In genomic region chrX:106874075-106874474, GRCh38 we compare ENCODE assay signal across 8 cellular contexts. TPM values are rescaled to one million over a fixed set of nuclear protein-coding genes. Genes with fewer than 3 reads are reported as not detected.
DNase-seq lines count a peak whose midpoint lies in the region; ATAC-seq, FAIRE-seq and TF ChIP-seq lines count a peak whose summit lies in the region.

No MANE protein-coding gene starts in this region.

- TF ChIP-seq CTCF in BJ (IDR thresholded peaks at IDR 0.05; ENCODE audit: insufficient read depth, low read depth, low read length): peak; percentile 42

- H3K36me3 ChIP-seq in BJ (ENCODE audit: control insufficient read depth, insufficient read depth, low read length): peaks cover 3% of the 10 kb centered on the region

- DNase-seq in BJ (ENCODE audit: low read depth): no peak
- no peak for DNase-seq in 8988T
- no peak for DNase-seq in HuH-7.5 (ENCODE audit: low spot score)

- CTCF ChIA-PET in BJ (lab: Yijun Ruan, JAX): interaction anchor here (1.3 to 1.8 kb wide), 2 partner anchors 10 to 17 kb away, joined by 3 to 4 read pairs; no protein-coding TSS in a partner anchor

- no peaks in the 10 kb centered on the region for H3K27me3 ChIP-seq in BJ (ENCODE audit: control insufficient read depth, insufficient read depth, low read length)

- FAIRE-seq in TTC549 (lab: Jason Lieb, UNC): peak; percentile 83
- FAIRE-seq in islet of Langerhans (lab: Jason Lieb, UNC): peak; percentile 95

- ATAC-seq in GM21526 (IDR thresholded peaks at IDR 0.05; ENCODE audit: low FRiP score, unreplicated experiment) (peak; percentile 55), HG03135 (IDR thresholded peaks at IDR 0.05; ENCODE audit: unreplicated experiment) (no peak), GM19397 (IDR thresholded peaks at IDR 0.05; ENCODE audit: unreplicated experiment) (no peak)

- no peak overlapping the region for H3K4me3 ChIP-seq in BJ (ENCODE audit: low read depth, low read length)

- POLR2A ChIA-PET in BJ (lab: Charles Lee): no interaction called here

RNA-seq across cellular contexts. Expression of gene RIPPLY1, which starts 29.1 kb away (rescaled TPM):
- 0.06 TPM in 1 of 2 replicates, not detected in the other for polyA plus RNA-seq in BJ (2011; rRNA removed)
- not detected in 2 replicates for polyA minus RNA-seq in BJ (2011; rRNA and poly(A)+ RNA removed)

RNA-seq across cellular contexts. Expression of gene CLDN2, which starts 46.1 kb away (rescaled TPM):
- polyA plus RNA-seq in BJ (2011; rRNA removed): not detected in 2 replicates
- not detected in 2 replicates for polyA minus RNA-seq in BJ (2011; rRNA and poly(A)+ RNA removed)
